ENCODE assay signal across 16 cellular contexts in genomic region chr5:56791396-56791795, GRCh38. TPM values are rescaled to one million over a fixed set of nuclear protein-coding genes. Genes with fewer than 3 reads are reported as not detected.
A peak's percentile ranks its signal among the peaks of the same experiment; 100 is the strongest.
DNase-seq lines count a peak whose midpoint lies in the region; ATAC-seq and TF ChIP-seq lines count a peak whose summit lies in the region.
"Had no signal": no experiment of that assay in that cellular context is flagged by ENCODE, and none has a peak within 500 bp of the region (broad histone marks: within the 10 kb centered on the region; RNA-seq: fewer than 3 reads in every experiment).

No MANE protein-coding gene starts in this region.

- ATAC-seq in GM18508 (IDR thresholded peaks at IDR 0.05; ENCODE audit: insufficient read depth, unreplicated experiment) = peak; percentile 83
- ATAC-seq in GM19395 (IDR thresholded peaks at IDR 0.05; ENCODE audit: unreplicated experiment) = peak; percentile 80
- ATAC-seq in HG02798 (IDR thresholded peaks at IDR 0.05; ENCODE audit: poor library complexity, unreplicated experiment) = peak; percentile 73
- peak; percentile 91 for ATAC-seq in HG03565 (IDR thresholded peaks at IDR 0.05; ENCODE audit: unreplicated experiment)
- no peak for ATAC-seq in HG03045 (IDR thresholded peaks at IDR 0.05; ENCODE audit: unreplicated experiment)
- ATAC-seq: foreskin keratinocyte, pancreas, Right ventricle myocardium inferior had no signal

- no TSS peak for BruUV-seq in mammary epithelial cell (replicated peaks; lab: Mats Ljungman, UMichigan)

- intact Hi-C loops in mammary epithelial cell (cut with micrococcal nuclease) = no loop called here

- TF ChIP-seq CTCF in chondrocyte (IDR thresholded peaks at IDR 0.05) (no peak), mammary epithelial cell (conservative IDR thresholded peaks at IDR 0.05 in 1 of 2, IDR thresholded peaks at IDR 0.05 in 1 of 2; ENCODE audit: extremely low read depth in 1 of 2, insufficient read depth in 1 of 2, low read depth in 1 of 2, low read length in 2 of 2) (no peak)

- no peaks in the 10 kb centered on the region for H3K9me3 Mint-ChIP-seq in chondrocyte (ENCODE audit: low read depth)

- in situ Hi-C loops in mammary epithelial cell (cut with MboI; ENCODE audit: low sequenced_read_pairs in 2 of 2) = no loop called here

- no peaks in the 10 kb centered on the region for H3K36me3 Mint-ChIP-seq in chondrocyte (ENCODE audit: low read depth)

- no peaks in the 10 kb centered on the region for H4K20me1 ChIP-seq in mammary epithelial cell (ENCODE audit: insufficient read depth, low read length)

- 96% methylated on average over 3 of the region's 3 CpGs for WGBS in mammary epithelial cell (ENCODE audit: low coverage, missing lambda C conversion rate)

- dilution Hi-C loops in mammary epithelial cell (cut with HindIII; ENCODE audit: low sequenced_read_pairs) = no loop called here

- no peaks in the 10 kb centered on the region for H3K4me1 Mint-ChIP-seq in chondrocyte (ENCODE audit: low read depth)

- H3K27ac ChIP-seq in mammary epithelial cell (ENCODE audit: insufficient read depth, low read depth, low read length) = no peak overlapping the region
- H3K27ac ChIP-seq: foreskin keratinocyte, left ventricle myocardium inferior, pancreas, tibial nerve had no signal

- no peak overlapping the region for H3K4me2 ChIP-seq in mammary epithelial cell (ENCODE audit: insufficient read depth, low read depth, low read length)

- H3K36me3 ChIP-seq in mammary epithelial cell (ENCODE audit: insufficient read depth, low read length) = no peaks in the 10 kb centered on the region
- H3K36me3 ChIP-seq: left ventricle myocardium inferior, pancreas, tibial nerve had no signal

- H3K4me1 ChIP-seq in mammary epithelial cell (ENCODE audit: insufficient read depth, low read length) = no peaks in the 10 kb centered on the region
- H3K4me1 ChIP-seq: foreskin keratinocyte, left ventricle myocardium inferior, pancreas, tibial nerve had no signal

- no peak overlapping the region for H3K4me3 Mint-ChIP-seq in chondrocyte (ENCODE audit: unreplicated experiment)

- no peak for DNase-seq in chondrocyte (ENCODE audit: low spot score)
- DNase-seq in occipital lobe (lab: John Stamatoyannopoulos, UW) = no peak
- no peak for DNase-seq in mammary epithelial cell
- DNase-seq: anterior cingulate cortex; foreskin keratinocyte; left ventricle myocardium inferior; NCI-H1417 treated with DMSO at 0.1 percent for 48 hours; pancreas; stimulated activated CD4-positive, alpha-beta T cell treated with anti-CD3 and anti-CD28 coated beads, Interleukin-4, amount 100 ng/mL, for 1 hour had no signal

- no peaks in the 10 kb centered on the region for H3K79me2 ChIP-seq in mammary epithelial cell (ENCODE audit: insufficient read depth, low read length)

- H3K9ac ChIP-seq in mammary epithelial cell (ENCODE audit: insufficient read depth, low read length) = no peak overlapping the region

- CTCF ChIA-PET in mammary epithelial cell (lab: Charles Lee; ENCODE audit: low non-redundant PET) = no interaction called here

- H3K27me3 ChIP-seq in mammary epithelial cell (ENCODE audit: insufficient read depth, low read length) = no peaks in the 10 kb centered on the region
- H3K27me3 ChIP-seq: foreskin keratinocyte, pancreas, tibial nerve had no signal

- no peak overlapping the region for H3K27ac Mint-ChIP-seq in chondrocyte (ENCODE audit: unreplicated experiment)

- H2AFZ ChIP-seq in mammary epithelial cell (ENCODE audit: low read depth, low read length) = no peak overlapping the region

- H3K4me3 ChIP-seq in mammary epithelial cell (replicated peaks in 1 of 3; ENCODE audit: insufficient read depth in 1 of 3, low read depth in 2 of 3, low read length in 3 of 3) = no peak overlapping the region
- H3K4me3 ChIP-seq: left ventricle myocardium inferior, pancreas, tibial nerve had no signal

- H3K27me3 Mint-ChIP-seq in chondrocyte (ENCODE audit: low read depth) = no peaks in the 10 kb centered on the region

- H3K9me3 ChIP-seq in mammary epithelial cell (replicated peaks; ENCODE audit: insufficient read depth, low read length) = no peaks in the 10 kb centered on the region
- H3K9me3 ChIP-seq: left ventricle myocardium inferior, pancreas, tibial nerve had no signal

RNA-seq across cellular contexts. Expression of gene MAP3K1, which starts 24.0 kb away (rescaled TPM):
- total RNA-seq in chondrocyte = 14.2 to 14.8 TPM (median 14.6 TPM) in 3 replicates
- total RNA-seq in occipital lobe = 22.1 TPM
- total RNA-seq in mammary epithelial cell = 10 to 100 TPM; 10.0 to 18.7 TPM
- polyA plus RNA-seq in mammary epithelial cell = 4.3 TPM
- polyA minus RNA-seq in mammary epithelial cell = 20.5 TPM
